In the genomic region with DNA sequence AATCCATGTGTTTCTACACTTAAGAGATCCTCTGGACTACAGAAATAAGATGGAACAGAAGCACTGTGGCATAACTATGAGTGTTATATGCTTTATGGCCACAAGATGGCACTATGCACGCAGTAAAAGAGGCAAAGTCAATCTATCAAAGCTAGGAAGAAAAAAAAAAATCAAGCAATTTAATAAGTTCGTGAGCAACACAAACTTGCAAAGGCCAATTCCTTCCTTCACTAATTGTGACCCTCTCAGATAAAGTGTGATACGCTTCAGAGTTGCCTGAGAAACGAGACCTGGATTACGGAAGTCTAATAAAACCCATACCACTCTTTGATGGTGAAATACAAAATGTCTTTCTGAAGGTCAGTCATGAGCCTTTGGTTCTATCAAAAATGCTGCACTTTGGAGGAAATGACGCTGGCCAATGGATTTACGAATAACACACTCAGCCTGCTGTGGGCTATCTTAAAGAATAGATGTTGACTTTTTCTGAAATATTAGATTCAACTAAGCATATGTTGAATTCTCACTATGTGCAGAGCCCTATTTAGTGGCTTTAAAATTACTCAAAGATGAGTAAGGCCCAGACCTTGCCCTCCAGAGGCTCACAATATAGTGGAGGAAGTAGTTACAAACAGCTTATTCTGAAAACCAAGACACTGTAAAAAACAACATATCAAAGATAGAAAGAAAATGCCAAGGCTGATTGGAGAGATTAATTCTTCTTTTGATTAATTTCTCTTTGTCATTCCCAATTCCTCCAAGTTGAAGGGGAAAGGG, we compare ENCODE assay signal across 8 cellular contexts. TPM values are rescaled to one million over a fixed set of nuclear protein-coding genes. Genes with fewer than 3 reads are reported as not detected.
A peak's percentile ranks its signal among the peaks of the same experiment; 100 is the strongest.
DNase-seq lines count a peak whose midpoint lies in the region; ATAC-seq, FAIRE-seq and TF ChIP-seq lines count a peak whose summit lies in the region.

No MANE protein-coding gene starts in this region.

- H2AFZ ChIP-seq in IMR-90 (replicated peaks; ENCODE audit: low read length, poor library complexity) = no peak overlapping the region

- no CpG with 5 or more reads among the region's 7 CpGs for WGBS in IMR-90 (ENCODE audit: extremely low coverage in 2 of 2, insufficient read length in 1 of 2), 2 experiments

- TF ChIP-seq POLR2A in IMR-90 (IDR thresholded peaks at IDR 0.05; ENCODE audit: low read depth, low read length) = no peak
- no peak for TF ChIP-seq POLR2A in breast epithelium (IDR thresholded peaks at IDR 0.05)

- dilution Hi-C loops in IMR-90 (cut with HindIII; ENCODE audit: low sequenced_read_pairs, unreplicated experiment) = no loop called here

- no peak overlapping the region for H2BK120ac ChIP-seq in IMR-90 (ENCODE audit: low read depth, low read length)

- no peaks in the 10 kb centered on the region for H3K79me1 ChIP-seq in IMR-90 (ENCODE audit: low read depth in 1 of 2, low read length in 2 of 2)

- intact Hi-C loops in IMR-90 (cut with micrococcal nuclease) (loop anchor here (1.0 to 5.0 kb wide), 5 partner anchors 134 to 421 kb away; no protein-coding TSS in a partner anchor), breast epithelium (cut with DNase I; ENCODE audit: low total_unique reads) (loop anchor here (10.0 kb wide), 1 partner anchor 169 kb away; no protein-coding TSS in a partner anchor)

- no peak overlapping the region for H4K8ac ChIP-seq in IMR-90 (ENCODE audit: low read depth in 2 of 2, low read length in 2 of 2)

- no peak overlapping the region for H2AK5ac ChIP-seq in IMR-90 (ENCODE audit: low read depth, low read length)

- H4K5ac ChIP-seq in IMR-90 (ENCODE audit: low read depth, low read length) = no peak overlapping the region

- no peak overlapping the region for H3K4ac ChIP-seq in IMR-90 (ENCODE audit: low read depth, low read length)

- no peak overlapping the region for H3K4me2 ChIP-seq in IMR-90 (ENCODE audit: low read depth, low read length)

- no peak overlapping the region for H3K18ac ChIP-seq in IMR-90 (ENCODE audit: low read depth, low read length)

- no peak overlapping the region for H2BK5ac ChIP-seq in IMR-90 (ENCODE audit: low read depth, low read length, poor library complexity, severe bottlenecking)

- H3K9me3 ChIP-seq in IMR-90 (ENCODE audit: control insufficient read depth, insufficient read depth, low read length) (no peaks in the 10 kb centered on the region), breast epithelium (no peaks in the 10 kb centered on the region)

- H2BK20ac ChIP-seq in IMR-90 (ENCODE audit: low read depth, low read length) = no peak overlapping the region

- no peaks in the 10 kb centered on the region for H4K20me1 ChIP-seq in IMR-90 (ENCODE audit: insufficient read depth, low read length)

- POLR2A ChIA-PET in IMR-90 (lab: Charles Lee; ENCODE audit: unreplicated experiment) = no interaction called here

- no peaks in the 10 kb centered on the region for H3K36me3 ChIP-seq in IMR-90 (ENCODE audit: control insufficient read depth, insufficient read depth, low read length)
- H3K36me3 ChIP-seq in breast epithelium = no peaks in the 10 kb centered on the region

- H3K9me1 ChIP-seq in IMR-90 (ENCODE audit: insufficient read depth, low read length) = no peaks in the 10 kb centered on the region

- CTCF ChIA-PET in IMR-90 (lab: Yijun Ruan, JAX) = interaction anchor here (0.5 to 1.5 kb wide), 6 partner anchors 13 to 305 kb away, joined by 3 to 5 read pairs (median 3); no protein-coding TSS in a partner anchor

- no peak overlapping the region for H3K56ac ChIP-seq in IMR-90 (ENCODE audit: extremely low read depth, insufficient read depth, low read length)

- DNase-seq in DMS53 (lab: John Stamatoyannopoulos, UW) = peak; percentile 71
- peak; percentile 70 for DNase-seq in IMR-90
- peak; percentile 8 for DNase-seq in OCI-M2 (lab: John Stamatoyannopoulos, UW; ENCODE audit: unreplicated experiment)
- no peak for DNase-seq in breast epithelium (ENCODE audit: low spot score in 2 of 2)
- DNase-seq in stimulated activated CD4-positive, alpha-beta T cell treated with anti-CD3 and anti-CD28 coated beads, Interleukin-2, amount 100 ng/mL, for 4 hours (ENCODE audit: low read depth) = peak; percentile 9
- DNase-seq in mesenteric fat pad (ENCODE audit: low spot score) = no peak

- H3K4me1 ChIP-seq in IMR-90 (ENCODE audit: control insufficient read depth, insufficient read depth, low read length) (no peaks in the 10 kb centered on the region), breast epithelium (no peaks in the 10 kb centered on the region)

- no peak overlapping the region for H4K91ac ChIP-seq in IMR-90 (ENCODE audit: insufficient read depth, low read depth, low read length)

- no peak overlapping the region for H3K14ac ChIP-seq in IMR-90 (replicated peaks; ENCODE audit: low read depth, low read length)

- H3K9ac ChIP-seq in IMR-90 (ENCODE audit: low read depth, low read length) = no peak overlapping the region

- no TSS peak for BruUV-seq in IMR-90 (replicated peaks; lab: Mats Ljungman, UMichigan)

- ATAC-seq in GM19372 (IDR thresholded peaks at IDR 0.05; ENCODE audit: low read depth, unreplicated experiment) = peak; percentile 65
- ATAC-seq in IMR-90 (ENCODE audit: low read depth) = peak; percentile 94

- H3K27me3 ChIP-seq in IMR-90 (ENCODE audit: control insufficient read depth, insufficient read depth, low read length) (no peaks in the 10 kb centered on the region), breast epithelium (no peaks in the 10 kb centered on the region)

- H2BK15ac ChIP-seq in IMR-90 (ENCODE audit: low read depth, low read length) = no peak overlapping the region

- TF ChIP-seq RAD21 in IMR-90 (IDR thresholded peaks at IDR 0.05; ENCODE audit: low read length) = peak; percentile 80

- in situ Hi-C loops in IMR-90 (cut with MboI; ENCODE audit: low sequenced_read_pairs) = loop anchor here (10.0 to 25.0 kb wide), 3 partner anchors 169 to 406 kb away; no protein-coding TSS in a partner anchor

- H3K27ac ChIP-seq in IMR-90 (ENCODE audit: insufficient read depth, low read length) = no peak overlapping the region
- H3K27ac ChIP-seq in breast epithelium = no peak overlapping the region

- H3K4me3 ChIP-seq in IMR-90 (ENCODE audit: insufficient read depth, low read depth, low read length) = no peak overlapping the region
- no peak overlapping the region for H3K4me3 ChIP-seq in breast epithelium

- no peak overlapping the region for H2AK9ac ChIP-seq in IMR-90 (replicated peaks; ENCODE audit: low read depth, low read length, poor library complexity)

- TF ChIP-seq CTCF in IMR-90 (conservative IDR thresholded peaks at IDR 0.05; ENCODE audit: low read depth, low read length) (peak; percentile 81), breast epithelium (IDR thresholded peaks at IDR 0.05) (peak; percentile 48 to 83 (median 78))

- H3K23ac ChIP-seq in IMR-90 (ENCODE audit: low read depth, low read length) = no peak overlapping the region

- peak; percentile 99 for FAIRE-seq in islet of Langerhans (lab: Jason Lieb, UNC)

TF ChIP-seq in IMR-90, 13 proteins besides CTCF, POLR2A, EP300 and RAD21:
- TF ChIP-seq MAZ (IDR thresholded peaks at IDR 0.05; ENCODE audit: borderline replicate concordance, low read depth, low read length) (no peak), SMC3 (IDR thresholded peaks at IDR 0.05; ENCODE audit: low read depth, low read length) (peak; percentile 64)

RNA-seq across cellular contexts. Expression of a gene that starts 35.5 kb away (rescaled TPM):
- total RNA-seq in IMR-90 (2012; rRNA removed) (not detected in 2 replicates), breast epithelium (not detected), mesenteric fat pad (not detected)
- not detected in 2 replicates for polyA plus RNA-seq in IMR-90 (2012; rRNA removed)
- not detected in 2 replicates for polyA plus RNA-seq in IMR-90 (2012; cell fraction: cytosol; rRNA removed)
- not detected in 2 replicates for polyA plus RNA-seq in IMR-90 (2012; cell fraction: nucleus; rRNA removed; ENCODE audit: low replicate concordance)

RNA-seq across cellular contexts. Expression of a gene that starts 58.2 kb away (rescaled TPM):
- total RNA-seq in IMR-90 (2012; rRNA removed) (1.7 and 2.3 TPM in 2 replicates), breast epithelium (100 to 1,000 TPM in 1 of 3 donors, 10 to 100 TPM in 2; 14.1 to 125 (median 61.3) TPM), mesenteric fat pad (32.9 TPM)
- 1.4 and 1.8 TPM in 2 replicates for polyA plus RNA-seq in IMR-90 (2012; rRNA removed)
- 0.41 and 0.58 TPM in 2 replicates for polyA plus RNA-seq in IMR-90 (2012; cell fraction: cytosol; rRNA removed)
- polyA plus RNA-seq in IMR-90 (2012; cell fraction: nucleus; rRNA removed; ENCODE audit: low replicate concordance) = 0.17 and 0.65 TPM in 2 replicates

Comparison
In these comparisons a context has a peak if more than half of its experiments do, and no peak if none do; other contexts are left out.
1. DNase-seq: peak in DMS53 (single experiment), IMR-90 (single experiment), OCI-M2 (single experiment) and stimulated activated CD4-positive, alpha-beta T cell treated with anti-CD3 and anti-CD28 coated beads, Interleukin-2, amount 100 ng/mL, for 4 hours (single experiment); none in breast epithelium (0 of 2) and mesenteric fat pad (single experiment).